ENCODE assay signal across 8 cellular contexts in the genomic region with DNA sequence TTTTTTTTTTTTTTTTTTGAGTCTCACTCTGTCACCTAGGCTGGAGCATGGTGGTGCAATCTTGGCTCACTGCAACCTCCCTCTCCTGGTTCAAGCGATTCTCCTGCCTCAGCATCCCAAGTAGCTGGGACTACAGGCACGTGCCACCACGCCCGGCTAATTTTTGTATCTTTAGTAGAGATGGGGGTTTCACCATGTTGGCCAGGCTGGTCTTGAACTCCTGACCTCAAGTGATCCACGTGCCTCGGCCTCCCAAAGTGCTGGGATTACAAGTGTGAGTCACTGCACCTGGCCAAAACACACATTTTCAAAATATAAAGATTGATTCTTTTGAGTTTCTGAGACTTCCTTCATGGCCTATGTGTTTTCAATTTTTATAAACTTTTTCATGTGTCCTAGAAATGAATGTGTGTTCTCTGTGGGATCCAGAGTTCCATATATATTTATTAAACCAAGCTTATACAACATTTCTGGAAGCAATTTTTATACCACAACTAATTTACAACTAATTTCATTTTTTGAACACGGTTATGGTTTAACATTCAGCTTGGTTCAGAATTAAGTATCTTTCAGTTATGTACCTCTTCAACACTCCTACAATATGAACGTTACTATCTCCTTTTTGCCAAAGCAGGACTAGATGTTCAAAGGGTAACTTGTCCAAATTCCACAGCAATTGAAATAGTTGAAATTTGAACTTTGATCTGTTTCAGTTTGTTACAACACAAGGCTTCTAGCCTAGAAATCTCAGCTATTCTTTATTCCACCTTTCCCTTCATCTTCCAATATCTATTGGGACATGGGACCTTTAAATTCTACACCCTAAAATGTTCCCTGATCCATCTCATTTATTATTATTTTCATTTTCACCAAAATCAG. TPM values are rescaled to one million over a fixed set of nuclear protein-coding genes. Genes with fewer than 3 reads are reported as not detected.
DNase-seq lines count a peak whose midpoint lies in the region; ATAC-seq and TF ChIP-seq lines count a peak whose summit lies in the region.

No MANE protein-coding gene starts in this region.

- TF ChIP-seq CTCF in left ventricle myocardium inferior (IDR thresholded peaks at IDR 0.05; ENCODE audit: borderline replicate concordance) (no peak), lower lobe of right lung (IDR thresholded peaks at IDR 0.05) (no peak), uterus (IDR thresholded peaks at IDR 0.05) (no peak)

- H3K4me1 Mint-ChIP-seq in activated naive CD8-positive, alpha-beta T cell treated with anti-CD3 and anti-CD28 coated beads for 36 hours, result peaks cover 35% of the 10 kb centered on the region

- H3K9me3 ChIP-seq in left ventricle myocardium inferior (replicated peaks), result no peaks in the 10 kb centered on the region
- H3K9me3 ChIP-seq in lower lobe of right lung, result no peaks in the 10 kb centered on the region
- H3K9me3 ChIP-seq in uterus, result no peaks in the 10 kb centered on the region

- peak overlapping the region; percentile 94 for H3K27ac ChIP-seq in left ventricle myocardium inferior (replicated peaks)
- no peak overlapping the region for H3K27ac ChIP-seq in lower lobe of right lung
- peak overlapping the region; percentile 89 to 96 for H3K27ac ChIP-seq in uterus

- H3K4me3 ChIP-seq in left ventricle myocardium inferior (peak overlapping the region; percentile 87), lower lobe of right lung (peak overlapping the region; percentile 89), uterus (no peak overlapping the region)

- ATAC-seq in Right ventricle myocardium superior (ENCODE audit: poor library complexity) (no peak), lower lobe of right lung (no peak), GM21786 (IDR thresholded peaks at IDR 0.05; ENCODE audit: unreplicated experiment) (no peak)

- intact Hi-C loops in left ventricle myocardium inferior (cut with micrococcal nuclease) (no loop called here), Right ventricle myocardium superior (cut with DNase I) (no loop called here), lower lobe of right lung (cut with DNase I) (no loop called here), uterus (cut with DNase I; ENCODE audit: low total_unique reads) (no loop called here)

- no peaks in the 10 kb centered on the region for H3K27me3 Mint-ChIP-seq in activated naive CD8-positive, alpha-beta T cell treated with anti-CD3 and anti-CD28 coated beads for 36 hours

- H3K4me1 ChIP-seq in left ventricle myocardium inferior (peaks cover 95% of the 10 kb centered on the region), lower lobe of right lung (peaks cover 37% of the 10 kb centered on the region), uterus (peaks cover 0 to 5% of the 10 kb centered on the region in 2 donors)

- H3K36me3 ChIP-seq in left ventricle myocardium inferior (no peaks in the 10 kb centered on the region), lower lobe of right lung (no peaks in the 10 kb centered on the region), uterus (no peaks in the 10 kb centered on the region)

- DNase-seq in left ventricle myocardium inferior (no peak), Right ventricle myocardium superior (no peak), lower lobe of right lung (no peak), uterus (no peak), superior temporal gyrus (ENCODE audit: extremely low spot score) (no peak), cortex of kidney (lab: John Stamatoyannopoulos, UW) (no peak)
- no peak for DNase-seq in activated naive CD8-positive, alpha-beta T cell treated with anti-CD3 and anti-CD28 coated beads for 36 hours

- no peak for TF ChIP-seq POLR2A in uterus (IDR thresholded peaks at IDR 0.05)

- peaks cover 15% of the 10 kb centered on the region for H3K36me3 Mint-ChIP-seq in activated naive CD8-positive, alpha-beta T cell treated with anti-CD3 and anti-CD28 coated beads for 36 hours

- no peaks in the 10 kb centered on the region for H3K9me3 Mint-ChIP-seq in activated naive CD8-positive, alpha-beta T cell treated with anti-CD3 and anti-CD28 coated beads for 36 hours

- peak overlapping the region; percentile 94 for H3K4me3 Mint-ChIP-seq in activated naive CD8-positive, alpha-beta T cell treated with anti-CD3 and anti-CD28 coated beads for 36 hours

- no peak overlapping the region for H3K27ac Mint-ChIP-seq in activated naive CD8-positive, alpha-beta T cell treated with anti-CD3 and anti-CD28 coated beads for 36 hours

- H3K27me3 ChIP-seq in left ventricle myocardium inferior (ENCODE audit: low read depth) (no peaks in the 10 kb centered on the region), lower lobe of right lung (ENCODE audit: low read depth) (no peaks in the 10 kb centered on the region), uterus (no peaks in the 10 kb centered on the region)

RNA-seq across cellular contexts. Expression of a gene that starts 1.5 kb away (rescaled TPM):
- 21.5 TPM for total RNA-seq in left ventricle myocardium inferior
- total RNA-seq in Right ventricle myocardium superior, result 14.7 TPM
- total RNA-seq in activated naive CD8-positive, alpha-beta T cell treated with anti-CD3 and anti-CD28 coated beads for 36 hours, result 10 to 100 TPM; 11.3 to 12.4 TPM
- 17.7 TPM for total RNA-seq in lower lobe of right lung
- 100 to 1,000 TPM in 1 of 4 donors, 10 to 100 TPM in 3; 24.7 to 115 (median 47.0) TPM for total RNA-seq in uterus

RNA-seq across cellular contexts. Expression of a gene that starts 2.0 kb away (rescaled TPM):
- total RNA-seq in left ventricle myocardium inferior, result 37.5 TPM
- total RNA-seq in Right ventricle myocardium superior, result 38.8 TPM
- 10 to 100 TPM; 68.9 to 77.6 TPM for total RNA-seq in activated naive CD8-positive, alpha-beta T cell treated with anti-CD3 and anti-CD28 coated beads for 36 hours
- total RNA-seq in lower lobe of right lung, result 27.2 TPM
- 10 to 100 TPM; 12.6 to 67.2 (median 39.6) TPM for total RNA-seq in uterus

Comparison
In these comparisons a context has a peak if more than half of its experiments do, and no peak if none do; other contexts are left out.
1. H3K4me3 ChIP-seq: peak in left ventricle myocardium inferior (single experiment) and lower lobe of right lung (single experiment); none in uterus (0 of 2).